Comparison of ENCODE assay signal across 2 cellular contexts in the genomic region with DNA sequence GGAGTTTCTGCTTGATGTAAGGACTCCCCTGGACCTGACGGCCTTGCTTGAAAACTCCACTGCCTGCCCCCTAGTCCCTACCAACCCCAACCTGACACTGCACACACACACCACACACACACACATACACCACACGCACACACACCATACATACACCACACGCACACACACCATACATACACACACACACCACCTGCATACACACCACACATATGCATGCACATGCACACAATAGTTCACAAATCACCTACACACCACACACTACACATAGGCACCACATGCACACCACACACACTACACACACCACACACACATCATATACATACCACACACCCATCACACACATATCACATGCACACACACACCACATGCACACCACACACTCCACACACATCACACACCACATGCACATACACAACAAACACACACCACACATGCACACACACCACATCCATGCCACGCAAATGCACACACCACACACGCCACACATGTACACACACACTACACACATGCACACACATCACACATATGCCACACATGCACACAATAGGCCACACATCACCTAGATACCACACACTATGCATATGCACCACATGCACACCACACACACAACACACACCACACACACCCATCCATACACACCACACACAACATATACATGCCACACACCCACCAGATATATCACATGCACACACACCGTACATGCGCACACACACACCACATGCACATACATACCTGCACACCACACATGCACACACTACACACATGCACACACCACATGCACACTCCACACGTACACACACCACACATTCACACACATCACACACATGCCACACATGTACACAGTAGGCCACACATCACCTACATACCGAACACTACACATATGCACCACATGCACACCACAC.
A peak's percentile ranks its signal among the peaks of the same experiment; 100 is the strongest.
TF ChIP-seq lines count a peak whose summit lies in the region.

No MANE protein-coding gene starts in this region.

TF ChIP-seq in HepG2, 621 proteins besides CTCF, POLR2A, EP300 and RAD21 (continued from another document and continues in another):
- TF ChIP-seq, protein P1, sequence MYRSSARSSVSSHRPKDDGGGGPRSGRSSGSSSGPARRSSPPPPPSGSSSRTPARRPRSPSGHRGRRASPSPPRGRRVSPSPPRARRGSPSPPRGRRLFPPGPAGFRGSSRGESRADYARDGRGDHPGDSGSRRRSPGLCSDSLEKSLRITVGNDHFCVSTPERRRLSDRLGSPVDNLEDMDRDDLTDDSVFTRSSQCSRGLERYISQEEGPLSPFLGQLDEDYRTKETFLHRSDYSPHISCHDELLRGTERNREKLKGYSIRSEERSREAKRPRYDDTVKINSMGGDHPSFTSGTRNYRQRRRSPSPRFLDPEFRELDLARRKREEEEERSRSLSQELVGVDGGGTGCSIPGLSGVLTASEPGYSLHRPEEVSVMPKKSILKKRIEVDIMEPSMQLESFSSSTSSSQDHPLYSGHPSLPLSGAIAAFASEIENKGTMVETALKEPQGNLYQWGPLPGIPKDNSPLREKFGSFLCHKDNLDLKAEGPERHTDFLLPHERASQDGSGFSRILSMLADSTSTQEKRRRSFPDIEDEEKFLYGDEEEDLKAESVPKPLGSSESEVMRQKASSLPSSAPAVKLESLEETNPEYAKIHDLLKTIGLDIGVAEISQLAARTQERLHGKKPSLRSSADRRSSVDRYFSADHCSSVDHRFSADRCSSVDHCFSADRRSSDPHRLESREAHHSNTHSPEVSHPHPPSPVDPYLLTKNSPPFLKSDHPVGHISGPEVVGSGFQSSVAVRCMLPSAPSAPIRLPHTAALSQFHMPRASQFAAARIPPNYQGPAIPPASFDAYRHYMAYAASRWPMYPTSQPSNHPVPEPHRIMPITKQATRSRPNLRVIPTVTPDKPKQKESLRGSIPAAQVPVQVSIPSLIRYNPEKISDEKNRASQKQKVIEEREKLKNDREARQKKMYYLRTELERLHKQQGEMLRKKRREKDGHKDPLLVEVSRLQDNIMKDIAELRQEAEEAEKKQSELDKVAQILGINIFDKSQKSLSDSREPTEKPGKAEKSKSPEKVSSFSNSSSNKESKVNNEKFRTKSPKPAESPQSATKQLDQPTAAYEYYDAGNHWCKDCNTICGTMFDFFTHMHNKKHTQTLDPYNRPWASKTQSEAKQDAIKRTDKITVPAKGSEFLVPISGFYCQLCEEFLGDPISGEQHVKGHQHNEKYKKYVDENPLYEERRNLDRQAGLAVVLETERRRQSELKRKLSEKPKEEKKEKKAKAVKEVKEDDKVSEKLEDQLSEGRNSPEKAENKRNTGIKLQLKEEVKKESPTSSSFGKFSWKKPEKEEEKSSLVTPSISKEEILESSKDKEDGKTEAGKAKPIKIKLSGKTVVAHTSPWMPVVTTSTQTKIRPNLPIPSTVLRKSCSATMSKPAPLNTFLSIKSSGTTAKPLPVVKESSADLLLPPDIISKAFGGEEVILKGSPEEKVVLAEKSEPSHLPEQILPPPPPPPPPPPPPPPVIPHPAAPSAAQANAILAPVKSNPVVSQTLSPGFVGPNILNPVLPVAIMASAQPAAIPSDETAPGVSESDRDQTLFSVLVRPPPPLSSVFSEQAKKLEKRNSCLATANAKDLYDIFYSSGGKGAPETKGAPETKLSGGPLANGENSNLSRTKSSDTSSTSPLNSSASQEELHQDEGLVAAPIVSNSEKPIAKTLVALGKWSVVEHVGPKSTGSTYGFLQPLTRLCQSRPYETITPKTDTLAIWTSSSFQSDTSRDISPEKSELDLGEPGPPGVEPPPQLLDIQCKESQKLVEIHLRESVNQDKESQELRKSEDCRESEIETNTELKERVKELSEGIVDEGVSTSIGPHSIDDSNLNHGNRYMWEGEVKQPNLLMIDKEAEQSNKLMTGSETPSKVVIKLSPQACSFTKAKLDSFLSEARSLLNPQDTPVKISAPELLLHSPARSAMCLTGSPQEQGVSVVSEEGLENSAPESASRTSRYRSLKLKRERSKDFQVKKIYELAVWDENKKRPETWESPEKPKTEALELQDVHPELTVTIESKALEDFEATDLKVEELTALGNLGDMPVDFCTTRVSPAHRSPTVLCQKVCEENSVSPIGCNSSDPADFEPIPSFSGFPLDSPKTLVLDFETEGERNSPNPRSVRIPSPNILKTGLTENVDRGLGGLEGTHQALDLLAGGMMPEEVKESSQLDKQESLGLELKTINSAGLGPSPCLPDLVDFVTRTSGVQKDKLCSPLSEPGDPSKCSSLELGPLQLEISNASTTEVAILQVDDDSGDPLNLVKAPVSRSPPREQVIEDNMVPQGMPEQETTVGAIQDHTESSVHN (CRISPR knock-in tag; IDR thresholded peaks at IDR 0.05) = no peak
- TF ChIP-seq ZNF780A (CRISPR knock-in tag; IDR thresholded peaks at IDR 0.05) = no peak; the same call in 1 of the 2 replicates
- no peak for TF ChIP-seq NR2F6 (IDR thresholded peaks at IDR 0.05)
- TF ChIP-seq NR2F6 (CRISPR knock-in tag; IDR thresholded peaks at IDR 0.05) = no peak
- no peak for TF ChIP-seq HMG20A (CRISPR knock-in tag; IDR thresholded peaks at IDR 0.05; ENCODE audit: borderline replicate concordance)
- peak; percentile 8; the same call in 1 of the 2 replicates for TF ChIP-seq ZNF691 (CRISPR knock-in tag; IDR thresholded peaks at IDR 0.05; ENCODE audit: borderline replicate concordance, low read depth)
- no peak for TF ChIP-seq KLF6 (CRISPR knock-in tag; IDR thresholded peaks at IDR 0.05)
- TF ChIP-seq, protein P2, sequence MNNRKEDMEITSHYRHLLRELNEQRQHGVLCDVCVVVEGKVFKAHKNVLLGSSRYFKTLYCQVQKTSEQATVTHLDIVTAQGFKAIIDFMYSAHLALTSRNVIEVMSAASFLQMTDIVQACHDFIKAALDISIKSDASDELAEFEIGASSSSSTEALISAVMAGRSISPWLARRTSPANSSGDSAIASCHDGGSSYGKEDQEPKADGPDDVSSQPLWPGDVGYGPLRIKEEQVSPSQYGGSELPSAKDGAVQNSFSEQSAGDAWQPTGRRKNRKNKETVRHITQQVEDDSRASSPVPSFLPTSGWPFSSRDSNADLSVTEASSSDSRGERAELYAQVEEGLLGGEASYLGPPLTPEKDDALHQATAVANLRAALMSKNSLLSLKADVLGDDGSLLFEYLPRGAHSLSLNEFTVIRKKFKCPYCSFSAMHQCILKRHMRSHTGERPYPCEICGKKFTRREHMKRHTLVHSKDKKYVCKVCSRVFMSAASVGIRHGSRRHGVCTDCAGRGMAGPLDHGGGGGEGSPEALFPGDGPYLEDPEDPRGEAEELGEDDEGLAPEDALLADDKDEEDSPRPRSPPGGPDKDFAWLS (CRISPR knock-in tag; IDR thresholded peaks at IDR 0.05; ENCODE audit: borderline replicate concordance) = no peak

TF ChIP-seq in WTC11, 78 proteins besides CTCF, POLR2A, EP300 and RAD21 (continued from another document):
- TF ChIP-seq, protein P3, sequence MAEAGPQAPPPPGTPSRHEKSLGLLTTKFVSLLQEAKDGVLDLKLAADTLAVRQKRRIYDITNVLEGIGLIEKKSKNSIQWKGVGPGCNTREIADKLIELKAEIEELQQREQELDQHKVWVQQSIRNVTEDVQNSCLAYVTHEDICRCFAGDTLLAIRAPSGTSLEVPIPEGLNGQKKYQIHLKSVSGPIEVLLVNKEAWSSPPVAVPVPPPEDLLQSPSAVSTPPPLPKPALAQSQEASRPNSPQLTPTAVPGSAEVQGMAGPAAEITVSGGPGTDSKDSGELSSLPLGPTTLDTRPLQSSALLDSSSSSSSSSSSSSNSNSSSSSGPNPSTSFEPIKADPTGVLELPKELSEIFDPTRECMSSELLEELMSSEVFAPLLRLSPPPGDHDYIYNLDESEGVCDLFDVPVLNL (CRISPR knock-in tag; IDR thresholded peaks at IDR 0.05; ENCODE audit: borderline replicate concordance, low read depth) = no peak
